9 cellular contexts compared by ENCODE assay signal in the genomic region with DNA sequence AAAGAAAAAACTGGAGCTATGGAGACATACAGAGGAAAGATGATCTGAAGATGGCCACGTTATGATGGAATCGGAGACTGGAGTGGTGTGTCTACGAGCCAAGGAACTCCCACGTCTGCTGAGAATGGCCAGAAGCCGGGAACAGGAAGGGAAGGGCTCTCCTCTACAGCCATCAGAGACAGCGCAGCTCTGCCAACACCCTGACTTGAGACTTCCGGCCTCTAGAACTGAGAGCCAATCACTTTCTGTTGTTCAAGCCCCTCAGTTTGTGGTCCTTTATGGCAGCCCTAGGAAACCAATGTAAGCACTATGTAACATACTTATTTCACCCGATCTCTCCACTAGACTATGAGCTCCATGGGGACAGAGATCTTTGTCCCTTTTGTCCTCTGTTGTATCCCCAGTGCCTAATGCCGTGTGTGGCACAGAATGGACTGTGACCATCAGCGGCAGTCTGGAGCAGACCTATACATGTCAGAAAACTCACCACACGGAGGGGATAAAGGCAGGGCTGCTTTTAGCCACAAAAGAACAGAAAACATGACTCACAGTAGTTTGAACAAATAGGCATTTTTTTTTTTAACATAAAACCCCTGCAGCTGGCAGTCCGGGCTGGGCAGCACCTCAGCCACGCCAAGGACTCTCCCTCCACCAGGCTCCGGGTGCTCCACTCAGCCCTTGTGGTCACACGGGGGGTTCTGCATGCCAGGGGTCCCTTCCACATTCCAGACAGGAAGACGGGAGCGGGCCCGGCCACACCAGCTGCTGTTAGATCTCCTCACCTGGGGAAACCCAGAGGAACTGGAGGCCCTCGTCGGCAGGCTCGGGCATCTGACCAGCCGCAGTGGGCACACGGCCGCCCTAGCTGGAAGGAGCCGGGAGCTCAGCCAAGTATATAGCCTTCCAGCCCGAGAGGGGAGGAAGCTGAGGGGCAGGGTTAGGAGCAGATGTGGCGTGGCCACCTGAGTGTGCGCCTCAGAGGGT. TPM values are rescaled to one million over a fixed set of nuclear protein-coding genes. Genes with fewer than 3 reads are reported as not detected.
A peak's percentile ranks its signal among the peaks of the same experiment; 100 is the strongest.
DNase-seq lines count a peak whose midpoint lies in the region; TF ChIP-seq lines count a peak whose summit lies in the region.
"Had no signal": no experiment of that assay in that cellular context is flagged by ENCODE, and none has a peak within 500 bp of the region (broad histone marks: within the 10 kb centered on the region; RNA-seq: fewer than 3 reads in every experiment).

No MANE protein-coding gene starts in this region.

- no peaks in the 10 kb centered on the region for H3K4me1 ChIP-seq in HEK293 (ENCODE audit: control insufficient read depth, insufficient read depth, low read length)
- H3K4me1 ChIP-seq in right atrium auricular region = no peaks in the 10 kb centered on the region

- no peak for TF ChIP-seq CTCF in HEK293 (tag by site-specific recombination; IDR thresholded peaks at IDR 0.05)
- TF ChIP-seq CTCF in right atrium auricular region (IDR thresholded peaks at IDR 0.05) = no peak

- H3K27ac Mint-ChIP-seq in activated T-helper 2 cell treated with anti-CD3 and anti-CD28 coated beads, Interferon-gamma antibody, Interleukin-2, Interleukin-4, amounts not matched to agents 10 μg/mL and 5 μg/mL and 100 μg/mL, durations not matched to agents 14 hours and 24 hours and 36 hours = peak overlapping the region; percentile 72

- H3K27me3 ChIP-seq in right atrium auricular region = no peaks in the 10 kb centered on the region

- no peak overlapping the region for H3K4me3 Mint-ChIP-seq in activated T-helper 2 cell treated with anti-CD3 and anti-CD28 coated beads, Interferon-gamma antibody, Interleukin-2, Interleukin-4, amounts not matched to agents 10 μg/mL and 5 μg/mL and 100 μg/mL, durations not matched to agents 14 hours and 24 hours and 36 hours (ENCODE audit: low read depth)

- no peak overlapping the region for H3K4me3 ChIP-seq in HEK293 (ENCODE audit: low read depth, low read length)
- H3K4me3 ChIP-seq in right atrium auricular region = no peak overlapping the region
- no peak overlapping the region for H3K4me3 ChIP-seq in skin epidermis
- H3K4me3 ChIP-seq: GM12878 had no signal

- no peaks in the 10 kb centered on the region for H3K9me3 Mint-ChIP-seq in activated T-helper 2 cell treated with anti-CD3 and anti-CD28 coated beads, Interferon-gamma antibody, Interleukin-2, Interleukin-4, amounts not matched to agents 10 μg/mL and 5 μg/mL and 100 μg/mL, durations not matched to agents 14 hours and 24 hours and 36 hours

- intact Hi-C loops in activated T-helper 2 cell treated with anti-CD3 and anti-CD28 coated beads, Interferon-gamma antibody, Interleukin-2, Interleukin-4, amounts not matched to agents 10 μg/mL and 5 μg/mL and 100 μg/mL, durations not matched to agents 14 hours and 24 hours and 36 hours (cut with micrococcal nuclease) = no loop called here

- H3K4me1 Mint-ChIP-seq in activated T-helper 2 cell treated with anti-CD3 and anti-CD28 coated beads, Interferon-gamma antibody, Interleukin-2, Interleukin-4, amounts not matched to agents 10 μg/mL and 5 μg/mL and 100 μg/mL, durations not matched to agents 14 hours and 24 hours and 36 hours (ENCODE audit: low read depth) = peaks cover 19% of the 10 kb centered on the region

- H3K36me3 ChIP-seq in HEK293 (ENCODE audit: control insufficient read depth in 2 of 2, insufficient read depth in 1 of 2, low read length in 2 of 2) (peaks cover 0 to 38% of the 10 kb centered on the region in 2 experiments; a peak in 2 of 3 replicates), right atrium auricular region (peaks cover 18% of the 10 kb centered on the region)

- H3K27me3 Mint-ChIP-seq in activated T-helper 2 cell treated with anti-CD3 and anti-CD28 coated beads, Interferon-gamma antibody, Interleukin-2, Interleukin-4, amounts not matched to agents 10 μg/mL and 5 μg/mL and 100 μg/mL, durations not matched to agents 14 hours and 24 hours and 36 hours (ENCODE audit: low read depth) = no peaks in the 10 kb centered on the region

- CTCF ChIA-PET in HEK293 (lab: Yijun Ruan, JAX) = interaction anchor here (0.6 to 2.0 kb wide), 6 partner anchors 9 to 207 kb away, joined by 3 to 6 read pairs (median 3); no protein-coding TSS in a partner anchor

- peaks cover 32% of the 10 kb centered on the region for H3K36me3 Mint-ChIP-seq in activated T-helper 2 cell treated with anti-CD3 and anti-CD28 coated beads, Interferon-gamma antibody, Interleukin-2, Interleukin-4, amounts not matched to agents 10 μg/mL and 5 μg/mL and 100 μg/mL, durations not matched to agents 14 hours and 24 hours and 36 hours (ENCODE audit: low read depth)

- POLR2A ChIA-PET in HEK293 (lab: Yijun Ruan, JAX) = interaction anchor here (0.6 to 1.2 kb wide), 3 partner anchors 12 to 98 kb away, joined by 3 read pairs; no protein-coding TSS in a partner anchor

- H3K27ac ChIP-seq in HEK293 (ENCODE audit: extremely low read depth, low read depth, low read length) = 0 out of 2 replicates have a peak overlapping the region, but pooled peaks have one; percentile 16
- H3K27ac ChIP-seq in right atrium auricular region = peak overlapping the region; percentile 33 to 48
- peak overlapping the region in 13 of 21 experiments; percentile 1 to 59 (median 36) for H3K27ac ChIP-seq in skin epidermis
- H3K27ac ChIP-seq: VCaP had no signal

- no peak for DNase-seq in activated T-helper 2 cell treated with anti-CD3 and anti-CD28 coated beads, Interferon-gamma antibody, Interleukin-2, Interleukin-4, amounts not matched to agents 10 μg/mL and 5 μg/mL and 100 μg/mL, durations not matched to agents 14 hours and 24 hours and 36 hours (ENCODE audit: low spot score)
- DNase-seq in right atrium auricular region (ENCODE audit: low spot score) (no peak), hepatic stellate cell (ENCODE audit: low spot score) (no peak), HPDE6-E6E7 (ENCODE audit: extremely low spot score) (no peak)
- no peak for DNase-seq in activated effector memory CD4-positive, alpha-beta T cell treated with Interleukin-2 at 50 U/mL for 16 hours

- H3K9me3 ChIP-seq in HEK293 (ENCODE audit: control insufficient read depth, insufficient read depth, low read depth, low read length) (no peaks in the 10 kb centered on the region), right atrium auricular region (no peaks in the 10 kb centered on the region)

TF ChIP-seq in HEK293, 187 proteins besides CTCF, POLR2A, EP300 and RAD21:
- TF ChIP-seq ZNF626 (tag by site-specific recombination; IDR thresholded peaks at IDR 0.05) (no peak), ELK4 (IDR thresholded peaks at IDR 0.05; ENCODE audit: borderline replicate concordance, low read depth, low read length) (no peak), ZNF621 (tag by site-specific recombination; IDR thresholded peaks at IDR 0.05) (no peak), ZNF785 (tag by site-specific recombination; IDR thresholded peaks at IDR 0.05) (no peak)

RNA-seq across cellular contexts. Expression of gene MXD3, which starts 16.1 kb away (rescaled TPM):
- 12.8 and 13.9 TPM in 2 replicates for total RNA-seq in activated T-helper 2 cell treated with anti-CD3 and anti-CD28 coated beads, Interferon-gamma antibody, Interleukin-2, Interleukin-4, amounts not matched to agents 10 μg/mL and 5 μg/mL and 100 μg/mL, durations not matched to agents 14 hours and 24 hours and 36 hours
- 1 to 10 TPM; 1.6 to 1.8 TPM for total RNA-seq in right atrium auricular region

RNA-seq across cellular contexts. Expression of gene LMAN2, which starts 23.6 kb away (rescaled TPM):
- 130 and 137 TPM in 2 replicates for total RNA-seq in activated T-helper 2 cell treated with anti-CD3 and anti-CD28 coated beads, Interferon-gamma antibody, Interleukin-2, Interleukin-4, amounts not matched to agents 10 μg/mL and 5 μg/mL and 100 μg/mL, durations not matched to agents 14 hours and 24 hours and 36 hours
- total RNA-seq in right atrium auricular region = 100 to 1,000 TPM; 128 to 134 TPM

RNA-seq across cellular contexts. Expression of gene PRELID1, which starts 24.2 kb away (rescaled TPM):
- 223 and 229 TPM in 2 replicates for total RNA-seq in activated T-helper 2 cell treated with anti-CD3 and anti-CD28 coated beads, Interferon-gamma antibody, Interleukin-2, Interleukin-4, amounts not matched to agents 10 μg/mL and 5 μg/mL and 100 μg/mL, durations not matched to agents 14 hours and 24 hours and 36 hours
- 10 to 100 TPM; 26.7 to 44.3 TPM for total RNA-seq in right atrium auricular region

RNA-seq across cellular contexts. Expression of gene RAB24, which starts 24.3 kb away (rescaled TPM):
- 17.7 and 19.0 TPM in 2 replicates for total RNA-seq in activated T-helper 2 cell treated with anti-CD3 and anti-CD28 coated beads, Interferon-gamma antibody, Interleukin-2, Interleukin-4, amounts not matched to agents 10 μg/mL and 5 μg/mL and 100 μg/mL, durations not matched to agents 14 hours and 24 hours and 36 hours
- total RNA-seq in right atrium auricular region = 10 to 100 TPM; 14.8 to 14.9 TPM

RNA-seq across cellular contexts. Expression of gene RGS14, which starts 29.9 kb away (rescaled TPM):
- total RNA-seq in activated T-helper 2 cell treated with anti-CD3 and anti-CD28 coated beads, Interferon-gamma antibody, Interleukin-2, Interleukin-4, amounts not matched to agents 10 μg/mL and 5 μg/mL and 100 μg/mL, durations not matched to agents 14 hours and 24 hours and 36 hours = 36.2 and 40.5 TPM in 2 replicates
- total RNA-seq in right atrium auricular region = 1 to 10 TPM; 3.1 to 6.8 TPM
